Comparison of ENCODE assay signal across 19 cellular contexts in genomic region chr1:44268054-44268453, GRCh38.
"Had no signal": no experiment of that assay in that cellular context is flagged by ENCODE, and none has a peak within 500 bp of the region (broad histone marks: within the 10 kb centered on the region; RNA-seq: fewer than 3 reads in every experiment).

No MANE protein-coding gene starts in this region.

- H3K27me3 ChIP-seq: left lung, ovary, suprapubic skin, vagina had no signal

- H3K27ac ChIP-seq: left lung, ovary, psoas muscle, skin epidermis, suprapubic skin, vagina had no signal

- FAIRE-seq: frontal cortex, keratinocyte had no signal

- DNase-seq: cortex of kidney; left lung; mesenchymal stem cell; midbrain; natural killer cell; occipital lobe; ovary; psoas muscle; right cardiac atrium; stimulated activated CD4-positive, alpha-beta T cell treated with anti-CD3 and anti-CD28 coated beads, Interleukin-15, amount 100 ng/mL, for 24 hours; stimulated activated CD4-positive, alpha-beta T cell treated with anti-CD3 and anti-CD28 coated beads, Interleukin-2, amount 100 ng/mL, for 48 hours; stimulated activated naive CD4-positive, alpha-beta T cell; stimulated activated naive CD8-positive, alpha-beta T cell treated with anti-CD3 and anti-CD28 coated beads, Interleukin-15, amount 100 ng/mL, for 72 hours; trophoblast cell had no signal

- H3K9me3 ChIP-seq: left lung, ovary, psoas muscle, suprapubic skin, vagina had no signal

- H3K4me3 ChIP-seq: left lung, ovary, psoas muscle, skin epidermis, suprapubic skin, vagina had no signal

- H3K36me3 ChIP-seq: left lung, ovary, suprapubic skin, vagina had no signal

- H3K4me1 ChIP-seq: psoas muscle had no signal

- ATAC-seq: left lung; natural killer cell; stimulated activated naive CD8-positive, alpha-beta T cell treated with anti-CD3 and anti-CD28 coated beads, Interleukin-15, amount 100 ng/mL, for 72 hours had no signal
